ENCODE assay signal across 9 cellular contexts in genomic region chr13:35164324-35164932, GRCh38.
DNase-seq lines count a peak whose midpoint lies in the region; ATAC-seq and FAIRE-seq lines count a peak whose summit lies in the region.
"Had no signal": no experiment of that assay in that cellular context is flagged by ENCODE, and none has a peak within 500 bp of the region (broad histone marks: within the 10 kb centered on the region; RNA-seq: fewer than 3 reads in every experiment).

No MANE protein-coding gene starts in this region.

- no peaks in the 10 kb centered on the region for H3K27me3 Mint-ChIP-seq in naive thymus-derived CD8-positive, alpha-beta T cell
- H3K27me3 Mint-ChIP-seq: activated naive CD4-positive, alpha-beta T cell treated with anti-CD3 and anti-CD28 coated beads, Interleukin-2, amount 50 U/mL, for 24 hours had no signal

- H3K4me1 Mint-ChIP-seq in naive thymus-derived CD8-positive, alpha-beta T cell, result peaks cover 4 to 7% (median 6%) of the 10 kb centered on the region in 4 donors

- DNase-seq in DMS 273 (lab: John Stamatoyannopoulos, UW; ENCODE audit: unreplicated experiment), result peak; percentile 50
- no peak for DNase-seq in DMS 273 treated with DMSO at 0.1 percent for 48 hours (lab: John Stamatoyannopoulos, UW)
- DNase-seq in HTR-8/SVneo (ENCODE audit: insufficient read length, low spot score), result peak; percentile 20
- DNase-seq in OCI-M1 (lab: John Stamatoyannopoulos, UW), result peak; percentile 69
- DNase-seq in naive thymus-derived CD8-positive, alpha-beta T cell, result peak in 3 of 10 donors; percentile 35 to 49 (median 48)
- no peak for DNase-seq in mucosa of gallbladder (ENCODE audit: low spot score)

- peak; percentile 77 for ATAC-seq in GM21723 (IDR thresholded peaks at IDR 0.05; ENCODE audit: unreplicated experiment)
- ATAC-seq in naive thymus-derived CD8-positive, alpha-beta T cell, result peak; percentile 54 to 57

- H3K36me3 Mint-ChIP-seq in naive thymus-derived CD8-positive, alpha-beta T cell, result peaks cover 0 to 2% (median 0%) of the 10 kb centered on the region in 3 donors
- H3K36me3 Mint-ChIP-seq: activated naive CD4-positive, alpha-beta T cell treated with anti-CD3 and anti-CD28 coated beads, Interleukin-2, amount 50 U/mL, for 24 hours had no signal

- POLR2A ChIA-PET in naive thymus-derived CD8-positive, alpha-beta T cell (lab: Charles Lee), result no interaction called here

- no peak overlapping the region for H3K4me3 Mint-ChIP-seq in naive thymus-derived CD8-positive, alpha-beta T cell
- H3K4me3 Mint-ChIP-seq: activated naive CD4-positive, alpha-beta T cell treated with anti-CD3 and anti-CD28 coated beads, Interleukin-2, amount 50 U/mL, for 24 hours had no signal

- no peak overlapping the region for H3K27ac Mint-ChIP-seq in naive thymus-derived CD8-positive, alpha-beta T cell
- H3K27ac Mint-ChIP-seq: activated naive CD4-positive, alpha-beta T cell treated with anti-CD3 and anti-CD28 coated beads, Interleukin-2, amount 50 U/mL, for 24 hours had no signal

- no peak for FAIRE-seq in HTR-8/SVneo (lab: Jason Lieb, UNC)
- FAIRE-seq in endometrium (lab: Jason Lieb, UNC), result peak; percentile 91

- H3K9me3 Mint-ChIP-seq in naive thymus-derived CD8-positive, alpha-beta T cell, result no peaks in the 10 kb centered on the region
- H3K9me3 Mint-ChIP-seq: activated naive CD4-positive, alpha-beta T cell treated with anti-CD3 and anti-CD28 coated beads, Interleukin-2, amount 50 U/mL, for 24 hours had no signal

Comparison
In these comparisons a context has a peak if more than half of its experiments do, and no peak if none do; other contexts are left out.
1. DNase-seq: peak in DMS 273 (single experiment), HTR-8/SVneo (single experiment) and OCI-M1 (single experiment); none in DMS 273 treated with DMSO at 0.1 percent for 48 hours (single experiment) and mucosa of gallbladder (single experiment).